Comparison of ENCODE assay signal across 24 cellular contexts in genomic region chr4:667545-667925, GRCh38. TPM values are rescaled to one million over a fixed set of nuclear protein-coding genes. Genes with fewer than 3 reads are reported as not detected.
DNase-seq lines count a peak whose midpoint lies in the region; ATAC-seq and TF ChIP-seq lines count a peak whose summit lies in the region.
"Had no signal": no experiment of that assay in that cellular context is flagged by ENCODE, and none has a peak within 500 bp of the region (broad histone marks: within the 10 kb centered on the region; RNA-seq: fewer than 3 reads in every experiment).

No MANE protein-coding gene starts in this region.

- CTCF ChIA-PET in CD8-positive, alpha-beta memory T cell (lab: Charles Lee): no interaction called here
- CTCF ChIA-PET in activated CD4-positive, alpha-beta T cell treated with anti-CD3 and anti-CD28 coated beads, Interleukin-2, amount 10 ng/mL, durations not matched to agents 7 days and 5 days (lab: Charles Lee): no interaction called here

- H3K36me3 ChIP-seq in left ventricle myocardium inferior: peaks cover 21% of the 10 kb centered on the region
- peaks cover 17% of the 10 kb centered on the region for H3K36me3 ChIP-seq in CD8-positive, alpha-beta memory T cell (ENCODE audit: insufficient read depth, low read length)

- no peak for TF ChIP-seq CTCF in left ventricle myocardium inferior (IDR thresholded peaks at IDR 0.05; ENCODE audit: borderline replicate concordance)
- no peak for TF ChIP-seq CTCF in chondrocyte (IDR thresholded peaks at IDR 0.05)
- no peak for TF ChIP-seq CTCF in neural crest cell (conservative IDR thresholded peaks at IDR 0.05)
- TF ChIP-seq CTCF in GM10266 (IDR thresholded peaks at IDR 0.05; ENCODE audit: control insufficient read depth, insufficient read depth, low read depth, missing control alignments): no peak

- H3K36me3 Mint-ChIP-seq in chondrocyte (ENCODE audit: low read depth): peaks cover 7% of the 10 kb centered on the region
- H3K36me3 Mint-ChIP-seq in neural crest cell (ENCODE audit: low read depth): peaks cover 4% of the 10 kb centered on the region
- H3K36me3 Mint-ChIP-seq in CD8-positive, alpha-beta memory T cell: peaks cover 0 to 22% (median 5%) of the 10 kb centered on the region in 3 donors
- H3K36me3 Mint-ChIP-seq in activated CD4-positive, alpha-beta T cell treated with anti-CD3 and anti-CD28 coated beads, Interleukin-2, amount 10 ng/mL, durations not matched to agents 7 days and 5 days (ENCODE audit: low read depth): peaks cover 25% of the 10 kb centered on the region

- no peaks in the 10 kb centered on the region for H3K9me3 ChIP-seq in left ventricle myocardium inferior (replicated peaks)
- no peaks in the 10 kb centered on the region for H3K9me3 ChIP-seq in CD8-positive, alpha-beta memory T cell (ENCODE audit: low read length)
- H3K9me3 ChIP-seq: BE2C, Caco-2 had no signal

- POLR2A ChIA-PET in CD8-positive, alpha-beta memory T cell (lab: Charles Lee): no interaction called here
- POLR2A ChIA-PET in activated CD4-positive, alpha-beta T cell treated with anti-CD3 and anti-CD28 coated beads, Interleukin-2, amount 10 ng/mL, durations not matched to agents 7 days and 5 days (lab: Charles Lee): no interaction called here

- ATAC-seq in Right ventricle myocardium inferior (no peak), GM19397 (IDR thresholded peaks at IDR 0.05; ENCODE audit: unreplicated experiment) (no peak)
- ATAC-seq: GM12878, HCT116 had no signal

- no peak overlapping the region for H3K27ac ChIP-seq in left ventricle myocardium inferior (replicated peaks)
- H3K27ac ChIP-seq in CD8-positive, alpha-beta memory T cell (ENCODE audit: low read depth, low read length): no peak overlapping the region

- DNase-seq in Right ventricle myocardium inferior (ENCODE audit: missing footprints): peak; percentile 46
- DNase-seq in left ventricle myocardium inferior: no peak
- DNase-seq in chondrocyte (ENCODE audit: low spot score): no peak
- DNase-seq in neural crest cell (ENCODE audit: low read depth, low spot score): no peak
- DNase-seq in CD8-positive, alpha-beta memory T cell: no peak
- DNase-seq in activated CD4-positive, alpha-beta T cell treated with anti-CD3 and anti-CD28 coated beads, Interleukin-2, amount 10 ng/mL, durations not matched to agents 7 days and 5 days: no peak
- no peak for DNase-seq in GM10266 (ENCODE audit: extremely low spot score)
- DNase-seq: BE2C; Caco-2; CD4-positive, CD25-positive, alpha-beta regulatory T cell; DMS 273 treated with DMSO at 0.1 percent for 48 hours; DMS79 treated with DMSO at 0.1 percent for 48 hours; IMR-90; NCI-H1694 treated with DMSO at 0.1 percent for 48 hours; NCI-H2107; NCI-H446 treated with DMSO at 0.1 percent for 48 hours; NCI-H526 treated with DMSO at 0.1 percent for 48 hours; OCI-M1; SHP77 had no signal

- H3K4me3 ChIP-seq in left ventricle myocardium inferior: no peak overlapping the region
- no peak overlapping the region for H3K4me3 ChIP-seq in CD8-positive, alpha-beta memory T cell (ENCODE audit: low read length)
- H3K4me3 ChIP-seq: GM12878 had no signal

- intact Hi-C loops in Right ventricle myocardium inferior (cut with DNase I) (no loop called here), left ventricle myocardium inferior (cut with micrococcal nuclease) (no loop called here)

- peaks cover 2% of the 10 kb centered on the region for H3K4me1 Mint-ChIP-seq in chondrocyte (ENCODE audit: low read depth)
- no peaks in the 10 kb centered on the region for H3K4me1 Mint-ChIP-seq in neural crest cell
- H3K4me1 Mint-ChIP-seq in CD8-positive, alpha-beta memory T cell: peaks cover 5 to 23% (median 7%) of the 10 kb centered on the region in 3 donors
- peaks cover 20% of the 10 kb centered on the region for H3K4me1 Mint-ChIP-seq in activated CD4-positive, alpha-beta T cell treated with anti-CD3 and anti-CD28 coated beads, Interleukin-2, amount 10 ng/mL, durations not matched to agents 7 days and 5 days

- H3K4me1 ChIP-seq in left ventricle myocardium inferior: peaks cover 15% of the 10 kb centered on the region
- H3K4me1 ChIP-seq in CD8-positive, alpha-beta memory T cell (ENCODE audit: insufficient read depth, low read length): peaks cover 11% of the 10 kb centered on the region
- H3K4me1 ChIP-seq: BE2C, Caco-2 had no signal

- no peaks in the 10 kb centered on the region for H3K9me3 Mint-ChIP-seq in chondrocyte (ENCODE audit: low read depth)
- H3K9me3 Mint-ChIP-seq in neural crest cell: no peaks in the 10 kb centered on the region
- no peaks in the 10 kb centered on the region for H3K9me3 Mint-ChIP-seq in CD8-positive, alpha-beta memory T cell
- no peaks in the 10 kb centered on the region for H3K9me3 Mint-ChIP-seq in activated CD4-positive, alpha-beta T cell treated with anti-CD3 and anti-CD28 coated beads, Interleukin-2, amount 10 ng/mL, durations not matched to agents 7 days and 5 days

- H3K27me3 Mint-ChIP-seq in chondrocyte (ENCODE audit: low read depth): no peaks in the 10 kb centered on the region
- H3K27me3 Mint-ChIP-seq in neural crest cell (ENCODE audit: low read depth): no peaks in the 10 kb centered on the region
- H3K27me3 Mint-ChIP-seq in CD8-positive, alpha-beta memory T cell: peaks cover 0 to 2% of the 10 kb centered on the region in 2 donors
- H3K27me3 Mint-ChIP-seq in activated CD4-positive, alpha-beta T cell treated with anti-CD3 and anti-CD28 coated beads, Interleukin-2, amount 10 ng/mL, durations not matched to agents 7 days and 5 days: no peaks in the 10 kb centered on the region
- H3K27me3 Mint-ChIP-seq: CD4-positive, CD25-positive, alpha-beta regulatory T cell had no signal

- peaks cover 21% of the 10 kb centered on the region for H3K27me3 ChIP-seq in left ventricle myocardium inferior (ENCODE audit: low read depth)
- H3K27me3 ChIP-seq in CD8-positive, alpha-beta memory T cell (ENCODE audit: insufficient read depth, low read length, poor library complexity, severe bottlenecking): no peaks in the 10 kb centered on the region
- H3K27me3 ChIP-seq: BE2C had no signal

- H3K4me3 Mint-ChIP-seq in chondrocyte (ENCODE audit: unreplicated experiment): no peak overlapping the region
- peak overlapping the region; percentile 58 for H3K4me3 Mint-ChIP-seq in neural crest cell
- H3K4me3 Mint-ChIP-seq in CD8-positive, alpha-beta memory T cell: peak overlapping the region in 2 of 7 donors; percentile 57 to 58
- no peak overlapping the region for H3K4me3 Mint-ChIP-seq in activated CD4-positive, alpha-beta T cell treated with anti-CD3 and anti-CD28 coated beads, Interleukin-2, amount 10 ng/mL, durations not matched to agents 7 days and 5 days

- peak overlapping the region; percentile 3 for H3K27ac Mint-ChIP-seq in chondrocyte (ENCODE audit: unreplicated experiment)
- H3K27ac Mint-ChIP-seq in neural crest cell (ENCODE audit: unreplicated experiment): no peak overlapping the region
- H3K27ac Mint-ChIP-seq in CD8-positive, alpha-beta memory T cell: peak overlapping the region in 1 of 8 donors; percentile 22
- no peak overlapping the region for H3K27ac Mint-ChIP-seq in activated CD4-positive, alpha-beta T cell treated with anti-CD3 and anti-CD28 coated beads, Interleukin-2, amount 10 ng/mL, durations not matched to agents 7 days and 5 days
- H3K27ac Mint-ChIP-seq: CD4-positive, CD25-positive, alpha-beta regulatory T cell had no signal

RNA-seq across cellular contexts. Expression of gene ATP5ME, which starts 6.5 kb away (rescaled TPM):
- total RNA-seq in Right ventricle myocardium inferior (1,162 TPM), left ventricle myocardium inferior (914 TPM), chondrocyte (240 to 279 TPM (median 256 TPM) in 3 replicates), neural crest cell (278 and 281 TPM in 2 replicates)
- 100 to 1,000 TPM; 284 to 291 TPM for total RNA-seq in CD8-positive, alpha-beta memory T cell
- polyA plus RNA-seq in CD8-positive, alpha-beta memory T cell: 441 TPM
- total RNA-seq in activated CD4-positive, alpha-beta T cell treated with anti-CD3 and anti-CD28 coated beads, Interleukin-2, amount 10 ng/mL, durations not matched to agents 7 days and 5 days: 100 to 1,000 TPM; 162 to 183 TPM

RNA-seq across cellular contexts. Expression of gene MYL5, which starts 6.8 kb away (rescaled TPM):
- 3.9 TPM for total RNA-seq in Right ventricle myocardium inferior
- total RNA-seq in left ventricle myocardium inferior: 4.5 TPM
- 22.8 to 26.5 TPM (median 25.6 TPM) in 3 replicates for total RNA-seq in chondrocyte
- 10.6 and 10.8 TPM in 2 replicates for total RNA-seq in neural crest cell
- 10 to 100 TPM; 17.1 to 19.5 TPM for total RNA-seq in CD8-positive, alpha-beta memory T cell
- 5.2 TPM for polyA plus RNA-seq in CD8-positive, alpha-beta memory T cell
- 10 to 100 TPM; 17.8 to 19.0 TPM for total RNA-seq in activated CD4-positive, alpha-beta T cell treated with anti-CD3 and anti-CD28 coated beads, Interleukin-2, amount 10 ng/mL, durations not matched to agents 7 days and 5 days

RNA-seq across cellular contexts. Expression of gene SLC49A3, which starts 21.4 kb away (rescaled TPM):
- total RNA-seq in Right ventricle myocardium inferior: 17.3 TPM
- 12.0 TPM for total RNA-seq in left ventricle myocardium inferior
- total RNA-seq in chondrocyte: 0.85 to 1.3 TPM (median 0.89 TPM) in 3 replicates
- 0.77 and 0.91 TPM in 2 replicates for total RNA-seq in neural crest cell
- total RNA-seq in CD8-positive, alpha-beta memory T cell: 1 to 10 TPM in 1 of 2 experiments, under 1 TPM in 1; 0.80 to 1.1 TPM
- 0.52 TPM for polyA plus RNA-seq in CD8-positive, alpha-beta memory T cell
- under 1 TPM in 1 of 2 experiments, not detected in 1; 0.35 TPM for total RNA-seq in activated CD4-positive, alpha-beta T cell treated with anti-CD3 and anti-CD28 coated beads, Interleukin-2, amount 10 ng/mL, durations not matched to agents 7 days and 5 days
- total RNA-seq: HT1080, M059J had no signal

RNA-seq across cellular contexts. Expression of gene PCGF3, which starts 38.1 kb away (rescaled TPM):
- 21.7 TPM for total RNA-seq in Right ventricle myocardium inferior
- 21.5 TPM for total RNA-seq in left ventricle myocardium inferior
- 54.1 to 60.8 TPM (median 55.4 TPM) in 3 replicates for total RNA-seq in chondrocyte
- 58.5 and 61.2 TPM in 2 replicates for total RNA-seq in neural crest cell
- total RNA-seq in CD8-positive, alpha-beta memory T cell: 10 to 100 TPM; 24.7 to 26.1 TPM
- polyA plus RNA-seq in CD8-positive, alpha-beta memory T cell: 4.8 TPM
- total RNA-seq in activated CD4-positive, alpha-beta T cell treated with anti-CD3 and anti-CD28 coated beads, Interleukin-2, amount 10 ng/mL, durations not matched to agents 7 days and 5 days: 10 to 100 TPM; 34.9 to 36.8 TPM

RNA-seq across cellular contexts. Expression of gene PDE6B, which starts 42.2 kb away (rescaled TPM):
- total RNA-seq in Right ventricle myocardium inferior (1.7 TPM), left ventricle myocardium inferior (2.7 TPM), chondrocyte (0.46 to 2.3 TPM (median 2.3 TPM) in 3 replicates), neural crest cell (3.4 and 4.1 TPM in 2 replicates)
- total RNA-seq in CD8-positive, alpha-beta memory T cell: 10 to 100 TPM in 1 of 2 experiments, 1 to 10 TPM in 1; 9.3 to 10.1 TPM
- 21.5 TPM for polyA plus RNA-seq in CD8-positive, alpha-beta memory T cell
- 10 to 100 TPM; 15.9 to 18.7 TPM for total RNA-seq in activated CD4-positive, alpha-beta T cell treated with anti-CD3 and anti-CD28 coated beads, Interleukin-2, amount 10 ng/mL, durations not matched to agents 7 days and 5 days
- total RNA-seq: Caco-2, M059J had no signal
- polyA plus RNA-seq: IMR-90 had no signal
